8 cellular contexts compared by ENCODE assay signal in genomic region chr13:19862511-19863313, GRCh38. TPM values are rescaled to one million over a fixed set of nuclear protein-coding genes. Genes with fewer than 3 reads are reported as not detected.
DNase-seq lines count a peak whose midpoint lies in the region; ATAC-seq and TF ChIP-seq lines count a peak whose summit lies in the region.

No MANE protein-coding gene starts in this region.

- no peaks in the 10 kb centered on the region for H4K20me1 ChIP-seq in PC-3 (ENCODE audit: low read length)
- H4K20me1 ChIP-seq in osteoblast (ENCODE audit: insufficient read depth, low read length), result peaks cover 28% of the 10 kb centered on the region

- H3K4me1 ChIP-seq in PC-3 (ENCODE audit: insufficient read depth, low read length) (peaks cover 29% of the 10 kb centered on the region), osteoblast (ENCODE audit: insufficient read depth, low read length) (peaks cover 18% of the 10 kb centered on the region), tibial artery (peaks cover 0 to 29% (median 19%) of the 10 kb centered on the region in 4 donors)

- H3K4me3 ChIP-seq in PC-3 (ENCODE audit: low read length) (peak overlapping the region; percentile 91), osteoblast (ENCODE audit: insufficient read depth, low read length) (peak overlapping the region; percentile 98), tibial artery (peak overlapping the region; percentile 96 to 97)

- H3K9me2 ChIP-seq in PC-3 (replicated peaks; ENCODE audit: low read length), result no peaks in the 10 kb centered on the region

- POLR2A ChIA-PET in PC-3 (lab: Charles Lee; ENCODE audit: unreplicated experiment), result interaction anchor here (0.6 to 2.2 kb wide), 4 partner anchors 14 to 81 kb away, joined by 3 to 15 read pairs (median 8); no protein-coding TSS in a partner anchor

- H3F3A ChIP-seq in PC-3 (ENCODE audit: low read length, unreplicated experiment), result peaks cover 4% of the 10 kb centered on the region

- H3K27me3 ChIP-seq in PC-3 (ENCODE audit: low read length) (no peaks in the 10 kb centered on the region), osteoblast (ENCODE audit: insufficient read depth, low read length) (no peaks in the 10 kb centered on the region), tibial artery (no peaks in the 10 kb centered on the region)

- H3K27ac ChIP-seq in PC-3 (ENCODE audit: low read length), result peak overlapping the region; percentile 79
- peak overlapping the region; percentile 73 for H3K27ac ChIP-seq in osteoblast (ENCODE audit: low read depth, low read length)
- peak overlapping the region; percentile 98 to 99 for H3K27ac ChIP-seq in tibial artery

- H3K9ac ChIP-seq in PC-3 (ENCODE audit: low read length), result peak overlapping the region; percentile 82

- intact Hi-C loops in PC-3 (cut with micrococcal nuclease), result loop anchor here (2.0 kb wide), 1 partner anchor 98 kb away; no protein-coding TSS in a partner anchor
- intact Hi-C loops in tibial artery (cut with DNase I; ENCODE audit: low total_unique reads), result loop anchor here (2.0 kb wide), 1 partner anchor 96 kb away; the partner anchor contains the start of gene ZMYM2

- DNase-seq in GM03348 (ENCODE audit: low spot score), result peak; percentile 47
- peak; percentile 27 for DNase-seq in PC-3
- peak; percentile 15 for DNase-seq in activated gamma-delta T cell treated with anti-CD3 and anti-CD28 coated beads, Interleukin-2, amount 50 U/mL, for 16 hours (ENCODE audit: low read depth)
- DNase-seq in germinal center (ENCODE audit: low spot score), result peak; percentile 56
- peak; percentile 92 for DNase-seq in osteoblast (ENCODE audit: insufficient read length, low spot score, missing footprints)
- DNase-seq in tibial artery, result peak; percentile 27 to 76

- CTCF ChIA-PET in PC-3 (lab: Charles Lee), result interaction anchor here (1.7 kb wide), 1 partner anchor 17 kb away, joined by 7 read pairs; no protein-coding TSS in a partner anchor

- TF ChIP-seq CTCF in PC-3 (conservative IDR thresholded peaks at IDR 0.05; ENCODE audit: low read depth, low read length), result no peak
- TF ChIP-seq CTCF in osteoblast (IDR thresholded peaks at IDR 0.05; ENCODE audit: extremely low read depth, low read depth, low read length), result no peak
- TF ChIP-seq CTCF in tibial artery (IDR thresholded peaks at IDR 0.05), result no peak

- no peaks in the 10 kb centered on the region for H3K9me3 ChIP-seq in PC-3 (ENCODE audit: low read length)
- H3K9me3 ChIP-seq in osteoblast (ENCODE audit: low read depth, low read length), result no peaks in the 10 kb centered on the region
- no peaks in the 10 kb centered on the region for H3K9me3 ChIP-seq in tibial artery

- H3K4me2 ChIP-seq in PC-3 (ENCODE audit: low read length) (peak overlapping the region; percentile 91), osteoblast (ENCODE audit: insufficient read depth, low read length) (peak overlapping the region; percentile 89)

- ATAC-seq in HG02571 (IDR thresholded peaks at IDR 0.05; ENCODE audit: unreplicated experiment) (peak; percentile 4), PC-3 (peak; percentile 2), HG02610 (IDR thresholded peaks at IDR 0.05; ENCODE audit: unreplicated experiment) (no peak)

- no peaks in the 10 kb centered on the region for H3K36me3 ChIP-seq in PC-3 (ENCODE audit: low read depth, low read length)
- peaks cover 12% of the 10 kb centered on the region for H3K36me3 ChIP-seq in osteoblast (ENCODE audit: insufficient read depth, low read length)
- no peaks in the 10 kb centered on the region for H3K36me3 ChIP-seq in tibial artery

- H3K79me2 ChIP-seq in PC-3 (ENCODE audit: low read length) (peaks cover 55% of the 10 kb centered on the region), osteoblast (ENCODE audit: insufficient read depth, low read length) (peaks cover 56% of the 10 kb centered on the region)

- H2AFZ ChIP-seq in PC-3 (ENCODE audit: low read length) (peak overlapping the region; percentile 79), osteoblast (ENCODE audit: low read length) (peak overlapping the region; percentile 97)

- BruUV-seq in PC-3 (replicated peaks; lab: Mats Ljungman, UMichigan), result no TSS peak

RNA-seq across cellular contexts. Expression of gene ZMYM5, which starts 0.7 kb away (rescaled TPM):
- 7.5 and 7.6 TPM in 2 replicates for total RNA-seq in PC-3 (2014; rRNA removed)
- 21.8 and 22.8 TPM in 2 replicates for total RNA-seq in osteoblast

Comparison
In these comparisons a context has a peak if more than half of its experiments do, and no peak if none do; other contexts are left out.
1. DNase-seq: peak in every context shown above with its lines; median percentile 92 in osteoblast; 56 in germinal center; 52 in tibial artery; 47 in GM03348; 27 in PC-3; 15 in activated gamma-delta T cell treated with anti-CD3 and anti-CD28 coated beads, Interleukin-2, amount 50 U/mL, for 16 hours.